In genomic region chr15:42207674-42208579, GRCh38 we compare ENCODE assay signal across 8 cellular contexts. TPM values are rescaled to one million over a fixed set of nuclear protein-coding genes. Genes with fewer than 3 reads are reported as not detected.
DNase-seq lines count a peak whose midpoint lies in the region; ATAC-seq and TF ChIP-seq lines count a peak whose summit lies in the region.

VPS39 (minus strand) TSS chr15:42208304; CDS start chr15:42208153, 151 bp downstream.

- DNase-seq in ELR (ENCODE audit: low read depth) = peak; percentile 87
- peak; percentile 87 for DNase-seq in H7
- DNase-seq in MM.1S = peak; percentile 86
- peak; percentile 74 for DNase-seq in SIG-M5 treated with dmso at 0.1 percent for 504 hours (lab: John Stamatoyannopoulos, UW; ENCODE audit: unreplicated experiment)
- DNase-seq in activated gamma-delta T cell treated with Interleukin-2 at 50 U/mL for 16 hours = peak; percentile 82
- DNase-seq in foreskin fibroblast = peak; percentile 77 to 91
- DNase-seq in stimulated activated naive CD8-positive, alpha-beta T cell treated with anti-CD3 and anti-CD28 coated beads, Interleukin-15, amount 100 ng/mL, for 72 hours = peak; percentile 72 to 82

- no peak for TF ChIP-seq RAD21 in neural cell (conservative IDR thresholded peaks at IDR 0.05)

- H3K27ac ChIP-seq in MM.1S (ENCODE audit: low read length) = peak within 1 kb of the TSS; percentile 66
- H3K27ac ChIP-seq in neural cell (ENCODE audit: low read length) = peak within 1 kb of the TSS; percentile 74

- peaks cover 15% of the 10 kb centered on the region for H3F3A ChIP-seq in MM.1S (ENCODE audit: insufficient read depth, low read length)
- H3F3A ChIP-seq in neural cell (ENCODE audit: insufficient read depth, low read length, poor library complexity, severe bottlenecking) = no peaks in the 10 kb centered on the region

- H2AFZ ChIP-seq in MM.1S (ENCODE audit: low read length) = peak within 1 kb of the TSS; percentile 83
- H2AFZ ChIP-seq in neural cell (ENCODE audit: low read depth, low read length) = peak within 1 kb of the TSS; percentile 79

- H3K36me3 ChIP-seq in H7 (replicated peaks; ENCODE audit: control insufficient read depth, insufficient read depth, low read length) (peaks cover 4% of the 10 kb centered on the region), MM.1S (replicated peaks; ENCODE audit: insufficient read depth, low read length) (0 out of 2 replicates have a peak, but pooled peaks cover 6% of the 10 kb centered on the region), neural cell (ENCODE audit: insufficient read depth, low read length) (peaks cover 10% of the 10 kb centered on the region)

- TF ChIP-seq EP300 in neural cell (conservative IDR thresholded peaks at IDR 0.05; ENCODE audit: poor library complexity, severe bottlenecking) = peak; percentile 23

- no peaks in the 10 kb centered on the region for H3K9me3 Mint-ChIP-seq in stimulated activated naive CD8-positive, alpha-beta T cell treated with anti-CD3 and anti-CD28 coated beads, Interleukin-15, amount 100 ng/mL, for 72 hours

- ATAC-seq in stimulated activated naive CD8-positive, alpha-beta T cell treated with anti-CD3 and anti-CD28 coated beads, Interleukin-15, amount 100 ng/mL, for 72 hours = peak; percentile 99

- peaks cover 6% of the 10 kb centered on the region for H3K4me1 ChIP-seq in MM.1S (ENCODE audit: low read length)

- H3K9me3 ChIP-seq in MM.1S (replicated peaks; ENCODE audit: insufficient read depth, low read length) = no peaks in the 10 kb centered on the region
- no peaks in the 10 kb centered on the region for H3K9me3 ChIP-seq in neural cell (ENCODE audit: low read length)

- H3K79me2 ChIP-seq in MM.1S (ENCODE audit: low read length) (peaks cover 38% of the 10 kb centered on the region), neural cell (replicated peaks; ENCODE audit: insufficient read depth, low read length) (peaks cover 14% of the 10 kb centered on the region)

- H3K4me2 ChIP-seq in MM.1S (ENCODE audit: low read depth, low read length) (peak within 1 kb of the TSS; percentile 62), neural cell (ENCODE audit: low read length) (peak within 1 kb of the TSS; percentile 79)

- no peaks in the 10 kb centered on the region for H3K9me2 ChIP-seq in MM.1S (replicated peaks; ENCODE audit: insufficient read depth, low read length)
- no peaks in the 10 kb centered on the region for H3K9me2 ChIP-seq in neural cell (ENCODE audit: insufficient read depth, low read length)

- H3K27ac Mint-ChIP-seq in stimulated activated naive CD8-positive, alpha-beta T cell treated with anti-CD3 and anti-CD28 coated beads, Interleukin-15, amount 100 ng/mL, for 72 hours = peak within 1 kb of the TSS; percentile 95 to 98

- H4K20me1 ChIP-seq in MM.1S (ENCODE audit: insufficient read depth, low read length) = no peaks in the 10 kb centered on the region
- no peaks in the 10 kb centered on the region for H4K20me1 ChIP-seq in neural cell (ENCODE audit: insufficient read depth)

- no peaks in the 10 kb centered on the region for H3K27me3 Mint-ChIP-seq in stimulated activated naive CD8-positive, alpha-beta T cell treated with anti-CD3 and anti-CD28 coated beads, Interleukin-15, amount 100 ng/mL, for 72 hours

- H3K4me1 Mint-ChIP-seq in stimulated activated naive CD8-positive, alpha-beta T cell treated with anti-CD3 and anti-CD28 coated beads, Interleukin-15, amount 100 ng/mL, for 72 hours = peaks cover 42% of the 10 kb centered on the region

- H3K9ac ChIP-seq in MM.1S (ENCODE audit: low read length) (peak within 1 kb of the TSS; percentile 89), neural cell (ENCODE audit: low read length) (peak within 1 kb of the TSS; percentile 91)

- H3K4me3 Mint-ChIP-seq in stimulated activated naive CD8-positive, alpha-beta T cell treated with anti-CD3 and anti-CD28 coated beads, Interleukin-15, amount 100 ng/mL, for 72 hours = peak within 1 kb of the TSS; percentile 96

- H3K27me3 ChIP-seq in H7 (ENCODE audit: control insufficient read depth, insufficient read depth, low read length) (no peaks in the 10 kb centered on the region), MM.1S (replicated peaks; ENCODE audit: insufficient read depth, low read length) (no peaks in the 10 kb centered on the region), neural cell (ENCODE audit: insufficient read depth, low read depth, low read length) (no peaks in the 10 kb centered on the region)

- H3K4me3 ChIP-seq in H7 (ENCODE audit: insufficient read depth, low read depth, low read length) (peak within 1 kb of the TSS; percentile 81), MM.1S (ENCODE audit: low read length) (peak within 1 kb of the TSS; percentile 98), foreskin fibroblast (ENCODE audit: low read depth in 1 of 2, low read length in 2 of 2) (peak within 1 kb of the TSS; percentile 74 to 91), neural cell (ENCODE audit: low read length) (peak within 1 kb of the TSS; percentile 79)

- TF ChIP-seq CTCF in MM.1S (IDR thresholded peaks at IDR 0.05; ENCODE audit: low read length) (no peak), foreskin fibroblast (IDR thresholded peaks at IDR 0.05; ENCODE audit: low read depth, low read length) (no peak), neural cell (IDR thresholded peaks at IDR 0.05; ENCODE audit: poor library complexity, severe bottlenecking) (no peak)

TF ChIP-seq in neural cell, 6 proteins besides CTCF, POLR2A, EP300 and RAD21:
- TF ChIP-seq EZH2 (IDR thresholded peaks at IDR 0.05; ENCODE audit: borderline replicate concordance, insufficient read depth, low read length, poor library complexity, severe bottlenecking) = no peak
- TF ChIP-seq SMC3 (conservative IDR thresholded peaks at IDR 0.05; ENCODE audit: poor library complexity) = peak; percentile 26
- peak; percentile 76 for TF ChIP-seq MXI1 (conservative IDR thresholded peaks at IDR 0.05; ENCODE audit: poor library complexity, severe bottlenecking)
- TF ChIP-seq POLR2AphosphoS5 (IDR thresholded peaks at IDR 0.05) = peak; percentile 96
- peak; percentile 62 for TF ChIP-seq TAF1 (IDR thresholded peaks at IDR 0.05; ENCODE audit: low read depth)
- peak; percentile 72 for TF ChIP-seq REST (IDR thresholded peaks at IDR 0.05; ENCODE audit: borderline replicate concordance)

RNA-seq across cellular contexts. Expression of gene VPS39, which starts in this region (rescaled TPM):
- total RNA-seq in H7 (2014; rRNA removed; shearing (Covaris generic)) = 26.6 and 27.9 TPM in 2 replicates
- polyA plus RNA-seq in neural cell = 59.9 and 73.5 TPM in 2 replicates
- 91.3 and 107 TPM in 2 replicates for polyA minus RNA-seq in neural cell

Comparison
In these comparisons a context has a peak if more than half of its experiments do, and no peak if none do; other contexts are left out.
1. Peak in every context shown above with its lines: DNase-seq, ATAC-seq, H3K4me3 ChIP-seq and H3K27ac ChIP-seq.